Comparison of ENCODE assay signal across 8 cellular contexts in genomic region chr5:169300468-169301385, GRCh38. TPM values are rescaled to one million over a fixed set of nuclear protein-coding genes. Genes with fewer than 3 reads are reported as not detected.
DNase-seq lines count a peak whose midpoint lies in the region; ATAC-seq and TF ChIP-seq lines count a peak whose summit lies in the region.

SLIT3 (minus strand) TSS chr5:169301139; CDS start chr5:169300709, 430 bp downstream.

- H3K27me3 ChIP-seq in tibial nerve: peaks cover 0 to 5% of the 10 kb centered on the region in 2 donors

- peaks cover 45% of the 10 kb centered on the region for H3K27me3 Mint-ChIP-seq in activated CD8-positive, alpha-beta T cell treated with anti-CD3 and anti-CD28 coated beads for 36 hours
- H3K27me3 Mint-ChIP-seq in activated CD8-positive, alpha-beta T cell treated with anti-CD3 and anti-CD28 coated beads, Interleukin-2, amount 10 ng/mL, durations not matched to agents 7 days and 5 days (ENCODE audit: low read depth): peaks cover 46% of the 10 kb centered on the region

- H3K36me3 Mint-ChIP-seq in activated CD8-positive, alpha-beta T cell treated with anti-CD3 and anti-CD28 coated beads for 36 hours (ENCODE audit: low read depth): no peaks in the 10 kb centered on the region
- H3K36me3 Mint-ChIP-seq in activated CD8-positive, alpha-beta T cell treated with anti-CD3 and anti-CD28 coated beads, Interleukin-2, amount 10 ng/mL, durations not matched to agents 7 days and 5 days (ENCODE audit: low read depth): no peaks in the 10 kb centered on the region

- POLR2A ChIA-PET in activated CD8-positive, alpha-beta T cell treated with anti-CD3 and anti-CD28 coated beads for 36 hours (lab: Charles Lee): no interaction called here
- POLR2A ChIA-PET in activated CD8-positive, alpha-beta T cell treated with anti-CD3 and anti-CD28 coated beads, Interleukin-2, amount 10 ng/mL, durations not matched to agents 7 days and 5 days (lab: Charles Lee): no interaction called here

- ATAC-seq in activated CD8-positive, alpha-beta T cell treated with anti-CD3 and anti-CD28 coated beads for 36 hours: peak; percentile 20
- ATAC-seq in activated CD8-positive, alpha-beta T cell treated with anti-CD3 and anti-CD28 coated beads, Interleukin-2, amount 10 ng/mL, durations not matched to agents 7 days and 5 days: no peak
- ATAC-seq in left colon (peak; percentile 19), HG03469 (IDR thresholded peaks at IDR 0.05; ENCODE audit: unreplicated experiment) (no peak)

- TF ChIP-seq CTCF in activated CD8-positive, alpha-beta T cell treated with anti-CD3 and anti-CD28 coated beads for 36 hours (IDR thresholded peaks at IDR 0.05): no peak
- no peak for TF ChIP-seq CTCF in choroid plexus epithelial cell (conservative IDR thresholded peaks at IDR 0.05; ENCODE audit: low read depth, low read length)
- peak in 1 of 5 experiments; percentile 10 for TF ChIP-seq CTCF in tibial nerve (IDR thresholded peaks at IDR 0.05)

- H3K9me3 ChIP-seq in tibial nerve: no peaks in the 10 kb centered on the region

- no peaks in the 10 kb centered on the region for H3K36me3 ChIP-seq in tibial nerve

- no peaks in the 10 kb centered on the region for H3K9me3 Mint-ChIP-seq in activated CD8-positive, alpha-beta T cell treated with anti-CD3 and anti-CD28 coated beads for 36 hours
- H3K9me3 Mint-ChIP-seq in activated CD8-positive, alpha-beta T cell treated with anti-CD3 and anti-CD28 coated beads, Interleukin-2, amount 10 ng/mL, durations not matched to agents 7 days and 5 days (ENCODE audit: insufficient read depth): no peaks in the 10 kb centered on the region

- no peak for TF ChIP-seq EP300 in tibial nerve (IDR thresholded peaks at IDR 0.05)

- DNase-seq in activated CD8-positive, alpha-beta T cell treated with anti-CD3 and anti-CD28 coated beads for 36 hours: no peak
- DNase-seq in activated CD8-positive, alpha-beta T cell treated with anti-CD3 and anti-CD28 coated beads, Interleukin-2, amount 10 ng/mL, durations not matched to agents 7 days and 5 days: no peak
- DNase-seq in choroid plexus epithelial cell (ENCODE audit: low read depth) (peak; percentile 37), left colon (peak; percentile 41 to 64), tibial nerve (ENCODE audit: low spot score in 2 of 2) (peak; percentile 35 to 40), T-helper 9 cell (no peak)
- no peak for DNase-seq in activated CD4-positive, alpha-beta T cell treated with anti-CD3 and anti-CD28 coated beads, Interleukin-2, amount 50 U/mL, for 1 hour

- H3K4me1 Mint-ChIP-seq in activated CD8-positive, alpha-beta T cell treated with anti-CD3 and anti-CD28 coated beads for 36 hours (ENCODE audit: low read depth): peaks cover 10% of the 10 kb centered on the region
- H3K4me1 Mint-ChIP-seq in activated CD8-positive, alpha-beta T cell treated with anti-CD3 and anti-CD28 coated beads, Interleukin-2, amount 10 ng/mL, durations not matched to agents 7 days and 5 days (ENCODE audit: low read depth): peaks cover 8% of the 10 kb centered on the region

- TF ChIP-seq POLR2A in tibial nerve (IDR thresholded peaks at IDR 0.05): no peak

- peak within 1 kb of the TSS; percentile 35 to 68 (median 64) for H3K27ac ChIP-seq in tibial nerve

- CTCF ChIA-PET in activated CD8-positive, alpha-beta T cell treated with anti-CD3 and anti-CD28 coated beads for 36 hours (lab: Charles Lee): no interaction called here
- CTCF ChIA-PET in activated CD8-positive, alpha-beta T cell treated with anti-CD3 and anti-CD28 coated beads, Interleukin-2, amount 10 ng/mL, durations not matched to agents 7 days and 5 days (lab: Charles Lee): no interaction called here

- no peak within 1 kb of the TSS for H3K27ac Mint-ChIP-seq in activated CD8-positive, alpha-beta T cell treated with anti-CD3 and anti-CD28 coated beads for 36 hours
- H3K27ac Mint-ChIP-seq in activated CD8-positive, alpha-beta T cell treated with anti-CD3 and anti-CD28 coated beads, Interleukin-2, amount 10 ng/mL, durations not matched to agents 7 days and 5 days: no peak within 1 kb of the TSS

- 0 to 4% methylated on average over 10 to 32 of the region's 101 CpGs for WGBS in tibial nerve, 2 donors

- peaks cover 0 to 40% (median 4%) of the 10 kb centered on the region in 4 donors for H3K4me1 ChIP-seq in tibial nerve

- H3K4me3 ChIP-seq in choroid plexus epithelial cell (ENCODE audit: low read depth, low read length) (peak within 1 kb of the TSS; percentile 18), tibial nerve (peak within 1 kb of the TSS; percentile 32 to 53 (median 37))

- intact Hi-C loops in activated CD8-positive, alpha-beta T cell treated with anti-CD3 and anti-CD28 coated beads for 36 hours (cut with micrococcal nuclease): loop anchor here (10.0 kb wide), 1 partner anchor 626 kb away; no protein-coding TSS in a partner anchor
- intact Hi-C loops in left colon (cut with DNase I, micrococcal nuclease): no loop called here

- no peak within 1 kb of the TSS for H3K4me3 Mint-ChIP-seq in activated CD8-positive, alpha-beta T cell treated with anti-CD3 and anti-CD28 coated beads for 36 hours
- no peak within 1 kb of the TSS for H3K4me3 Mint-ChIP-seq in activated CD8-positive, alpha-beta T cell treated with anti-CD3 and anti-CD28 coated beads, Interleukin-2, amount 10 ng/mL, durations not matched to agents 7 days and 5 days

RNA-seq across cellular contexts. Expression of gene SLIT3, which starts in this region (rescaled TPM):
- under 1 TPM; 0.69 to 0.74 TPM for total RNA-seq in activated CD8-positive, alpha-beta T cell treated with anti-CD3 and anti-CD28 coated beads for 36 hours
- not detected for total RNA-seq in activated CD8-positive, alpha-beta T cell treated with anti-CD3 and anti-CD28 coated beads, Interleukin-2, amount 10 ng/mL, durations not matched to agents 7 days and 5 days
- total RNA-seq in left colon (10 to 100 TPM in 1 of 2 donors, 1 to 10 TPM in 1; 6.1 to 15.7 TPM), tibial nerve (10 to 100 TPM; 16.6 to 39.0 (median 20.2) TPM)

Comparison
In these comparisons a context has a peak if more than half of its experiments do, and no peak if none do; other contexts are left out.
1. RNA of gene SLIT3 (total RNA-seq): 16.6 to 39.0 TPM in tibial nerve and 6.1 to 15.7 TPM in left colon; 0.69 to 0.74 TPM in activated CD8-positive, alpha-beta T cell treated with anti-CD3 and anti-CD28 coated beads for 36 hours and not detected in activated CD8-positive, alpha-beta T cell treated with anti-CD3 and anti-CD28 coated beads, Interleukin-2, amount 10 ng/mL, durations not matched to agents 7 days and 5 days; every median in the first group is over 4 times any median in the second.
2. Peak in ATAC-seq in activated CD8-positive, alpha-beta T cell treated with anti-CD3 and anti-CD28 coated beads for 36 hours; RNA of the gene not detected or under 1 TPM.
3. DNase-seq: peak in choroid plexus epithelial cell (single experiment), left colon (2 of 2) and tibial nerve (2 of 2); none in activated CD8-positive, alpha-beta T cell treated with anti-CD3 and anti-CD28 coated beads for 36 hours (single experiment), activated CD8-positive, alpha-beta T cell treated with anti-CD3 and anti-CD28 coated beads, Interleukin-2, amount 10 ng/mL, durations not matched to agents 7 days and 5 days (single experiment), T-helper 9 cell (single experiment) and activated CD4-positive, alpha-beta T cell treated with anti-CD3 and anti-CD28 coated beads, Interleukin-2, amount 50 U/mL, for 1 hour (single experiment).